Comparison of ENCODE assay signal across 8 cellular contexts in genomic region chr7:26151953-26152781, GRCh38. TPM values are rescaled to one million over a fixed set of nuclear protein-coding genes. Genes with fewer than 3 reads are reported as not detected.
DNase-seq lines count a peak whose midpoint lies in the region; ATAC-seq lines count a peak whose summit lies in the region.

Gene NFE2L3, plus strand, starts transcription at chr7:26152198. Its CDS starts 301 bp downstream, at chr7:26152499.

- H3K27ac ChIP-seq in temporal lobe (ENCODE audit: low read depth, low read length) = no peak within 1 kb of the TSS

- DNase-seq in EH (ENCODE audit: low read depth) = peak; percentile 65
- peak; percentile 73 to 80 for DNase-seq in Kasumi-1 (lab: John Stamatoyannopoulos, UW)
- DNase-seq in SIG-M5 treated with dmso at 0.1 percent for 504 hours (lab: John Stamatoyannopoulos, UW; ENCODE audit: unreplicated experiment) = peak; percentile 83
- DNase-seq in activated gamma-delta T cell treated with Interleukin-2 at 50 U/mL for 16 hours = peak; percentile 77
- peak; percentile 89 for DNase-seq in germinal center (ENCODE audit: low spot score)
- peak; percentile 17 for DNase-seq in occipital lobe (lab: John Stamatoyannopoulos, UW)

- peak; percentile 61 for ATAC-seq in GM21786 (IDR thresholded peaks at IDR 0.05; ENCODE audit: unreplicated experiment)

RNA-seq across cellular contexts. Expression of gene NFE2L3, which starts in this region (rescaled TPM):
- total RNA-seq in occipital lobe = 19.2 TPM
- total RNA-seq in temporal lobe = 13.3 TPM

Comparison
In these comparisons a context has a peak if more than half of its experiments do, and no peak if none do; other contexts are left out.
1. DNase-seq: peak in every context shown above with its lines; median percentile 89 in germinal center; 83 in SIG-M5 treated with dmso at 0.1 percent for 504 hours; 77 in activated gamma-delta T cell treated with Interleukin-2 at 50 U/mL for 16 hours; 76 in Kasumi-1; 65 in EH; 17 in occipital lobe.